Comparison of ENCODE assay signal across 17 cellular contexts in genomic region chr1:114111731-114112661, GRCh38. TPM values are rescaled to one million over a fixed set of nuclear protein-coding genes. Genes with fewer than 3 reads are reported as not detected.
DNase-seq lines count a peak whose midpoint lies in the region; ATAC-seq and TF ChIP-seq lines count a peak whose summit lies in the region.
"Had no signal": no experiment of that assay in that cellular context is flagged by ENCODE, and none has a peak within 500 bp of the region (broad histone marks: within the 10 kb centered on the region; RNA-seq: fewer than 3 reads in every experiment).

No MANE protein-coding gene starts in this region.

- CTCF ChIA-PET in activated CD8-positive, alpha-beta T cell treated with anti-CD3 and anti-CD28 coated beads, Interleukin-2, amount 10 ng/mL, durations not matched to agents 7 days and 5 days (lab: Charles Lee), result no interaction called here
- CTCF ChIA-PET in activated CD8-positive, alpha-beta T cell treated with anti-CD3 and anti-CD28 coated beads for 36 hours (lab: Charles Lee), result no interaction called here
- CTCF ChIA-PET in MCF 10A (lab: Yijun Ruan, JAX), result interaction anchor here (0.7 kb wide), 1 partner anchor 928 kb away, joined by 3 read pairs; no protein-coding TSS in a partner anchor

- H3K36me3 Mint-ChIP-seq in activated CD8-positive, alpha-beta T cell treated with anti-CD3 and anti-CD28 coated beads, Interleukin-2, amount 10 ng/mL, durations not matched to agents 7 days and 5 days (ENCODE audit: low read depth), result no peaks in the 10 kb centered on the region
- H3K36me3 Mint-ChIP-seq in activated CD8-positive, alpha-beta T cell treated with anti-CD3 and anti-CD28 coated beads for 36 hours (ENCODE audit: low read depth), result no peaks in the 10 kb centered on the region
- no peaks in the 10 kb centered on the region for H3K36me3 Mint-ChIP-seq in MCF 10A (ENCODE audit: insufficient read depth, unreplicated experiment)
- H3K36me3 Mint-ChIP-seq in activated T-helper 1 cell treated with anti-CD3 and anti-CD28 coated beads, Interleukin-12 subunit alpha, Interleukin-12 subunit beta, Interleukin-2, Interleukin-4 antibody, amounts not matched to agents 30 ng/mL and 10 ng/mL and 1 ng/mL, durations not matched to agents 14 hours and 24 hours and 36 hours (ENCODE audit: low read depth), result no peaks in the 10 kb centered on the region
- H3K36me3 Mint-ChIP-seq: CD4-positive, CD25-positive, alpha-beta regulatory T cell had no signal

- H3K4me1 Mint-ChIP-seq in activated CD8-positive, alpha-beta T cell treated with anti-CD3 and anti-CD28 coated beads, Interleukin-2, amount 10 ng/mL, durations not matched to agents 7 days and 5 days (ENCODE audit: low read depth), result peaks cover 26% of the 10 kb centered on the region
- H3K4me1 Mint-ChIP-seq in activated CD8-positive, alpha-beta T cell treated with anti-CD3 and anti-CD28 coated beads for 36 hours (ENCODE audit: low read depth), result peaks cover 3% of the 10 kb centered on the region
- peaks cover 12% of the 10 kb centered on the region for H3K4me1 Mint-ChIP-seq in MCF 10A (ENCODE audit: insufficient read depth, unreplicated experiment)
- peaks cover 12% of the 10 kb centered on the region for H3K4me1 Mint-ChIP-seq in activated T-helper 1 cell treated with anti-CD3 and anti-CD28 coated beads, Interleukin-12 subunit alpha, Interleukin-12 subunit beta, Interleukin-2, Interleukin-4 antibody, amounts not matched to agents 30 ng/mL and 10 ng/mL and 1 ng/mL, durations not matched to agents 14 hours and 24 hours and 36 hours (ENCODE audit: low read depth)

- no peaks in the 10 kb centered on the region for H3K9me3 Mint-ChIP-seq in activated CD8-positive, alpha-beta T cell treated with anti-CD3 and anti-CD28 coated beads, Interleukin-2, amount 10 ng/mL, durations not matched to agents 7 days and 5 days (ENCODE audit: insufficient read depth)
- H3K9me3 Mint-ChIP-seq in activated CD8-positive, alpha-beta T cell treated with anti-CD3 and anti-CD28 coated beads for 36 hours, result no peaks in the 10 kb centered on the region
- H3K9me3 Mint-ChIP-seq in MCF 10A (ENCODE audit: unreplicated experiment), result no peaks in the 10 kb centered on the region
- no peaks in the 10 kb centered on the region for H3K9me3 Mint-ChIP-seq in activated T-helper 1 cell treated with anti-CD3 and anti-CD28 coated beads, Interleukin-12 subunit alpha, Interleukin-12 subunit beta, Interleukin-2, Interleukin-4 antibody, amounts not matched to agents 30 ng/mL and 10 ng/mL and 1 ng/mL, durations not matched to agents 14 hours and 24 hours and 36 hours

- BruUV-seq in MCF 10A (replicated peaks; lab: Mats Ljungman, UMichigan), result no TSS peak

- no peak for TF ChIP-seq CTCF in activated CD8-positive, alpha-beta T cell treated with anti-CD3 and anti-CD28 coated beads for 36 hours (IDR thresholded peaks at IDR 0.05)
- TF ChIP-seq CTCF in MCF 10A (IDR thresholded peaks at IDR 0.05; ENCODE audit: unreplicated experiment), result no peak

- DNase-seq in activated CD8-positive, alpha-beta T cell treated with anti-CD3 and anti-CD28 coated beads, Interleukin-2, amount 10 ng/mL, durations not matched to agents 7 days and 5 days, result no peak
- no peak for DNase-seq in activated CD8-positive, alpha-beta T cell treated with anti-CD3 and anti-CD28 coated beads for 36 hours
- DNase-seq in NCI-H345 treated with DMSO at 0.1 percent for 48 hours (lab: John Stamatoyannopoulos, UW; ENCODE audit: unreplicated experiment) (peak; percentile 22), kidney tubule cell (ENCODE audit: low spot score) (peak; percentile 9), MCF 10A (ENCODE audit: unreplicated experiment) (no peak), GM19240 (ENCODE audit: insufficient read length, low spot score) (no peak)
- no peak for DNase-seq in activated naive CD4-positive, alpha-beta T cell treated with anti-CD3 and anti-CD28 coated beads, Interleukin-2, amount 50 U/mL, for 16 hours
- no peak for DNase-seq in activated T-helper 1 cell treated with anti-CD3 and anti-CD28 coated beads, Interleukin-12 subunit alpha, Interleukin-12 subunit beta, Interleukin-2, Interleukin-4 antibody, amounts not matched to agents 30 ng/mL and 10 ng/mL and 1 ng/mL, durations not matched to agents 14 hours and 24 hours and 36 hours (ENCODE audit: low spot score)
- DNase-seq: Calu3; CD4-positive, CD25-positive, alpha-beta regulatory T cell; GDM1; KG1; MG63; NCI-H1092 treated with DMSO at 0.1 percent for 48 hours; PC-3 had no signal

- no peak overlapping the region for H3K4me3 Mint-ChIP-seq in activated CD8-positive, alpha-beta T cell treated with anti-CD3 and anti-CD28 coated beads, Interleukin-2, amount 10 ng/mL, durations not matched to agents 7 days and 5 days
- no peak overlapping the region for H3K4me3 Mint-ChIP-seq in activated CD8-positive, alpha-beta T cell treated with anti-CD3 and anti-CD28 coated beads for 36 hours
- H3K4me3 Mint-ChIP-seq in MCF 10A (ENCODE audit: unreplicated experiment), result no peak overlapping the region
- no peak overlapping the region for H3K4me3 Mint-ChIP-seq in activated T-helper 1 cell treated with anti-CD3 and anti-CD28 coated beads, Interleukin-12 subunit alpha, Interleukin-12 subunit beta, Interleukin-2, Interleukin-4 antibody, amounts not matched to agents 30 ng/mL and 10 ng/mL and 1 ng/mL, durations not matched to agents 14 hours and 24 hours and 36 hours
- H3K4me3 Mint-ChIP-seq: CD4-positive, CD25-positive, alpha-beta regulatory T cell had no signal

- no peaks in the 10 kb centered on the region for H3K27me3 Mint-ChIP-seq in activated CD8-positive, alpha-beta T cell treated with anti-CD3 and anti-CD28 coated beads, Interleukin-2, amount 10 ng/mL, durations not matched to agents 7 days and 5 days (ENCODE audit: low read depth)
- no peaks in the 10 kb centered on the region for H3K27me3 Mint-ChIP-seq in activated CD8-positive, alpha-beta T cell treated with anti-CD3 and anti-CD28 coated beads for 36 hours
- H3K27me3 Mint-ChIP-seq in MCF 10A (ENCODE audit: insufficient read depth, unreplicated experiment), result no peaks in the 10 kb centered on the region
- H3K27me3 Mint-ChIP-seq in activated T-helper 1 cell treated with anti-CD3 and anti-CD28 coated beads, Interleukin-12 subunit alpha, Interleukin-12 subunit beta, Interleukin-2, Interleukin-4 antibody, amounts not matched to agents 30 ng/mL and 10 ng/mL and 1 ng/mL, durations not matched to agents 14 hours and 24 hours and 36 hours (ENCODE audit: insufficient read depth), result no peaks in the 10 kb centered on the region

- POLR2A ChIA-PET in activated CD8-positive, alpha-beta T cell treated with anti-CD3 and anti-CD28 coated beads, Interleukin-2, amount 10 ng/mL, durations not matched to agents 7 days and 5 days (lab: Charles Lee), result no interaction called here
- POLR2A ChIA-PET in activated CD8-positive, alpha-beta T cell treated with anti-CD3 and anti-CD28 coated beads for 36 hours (lab: Charles Lee), result no interaction called here
- POLR2A ChIA-PET in MCF 10A (lab: Yijun Ruan, JAX), result interaction anchor here (0.7 kb wide), 1 partner anchor 9 kb away, joined by 3 read pairs; no protein-coding TSS in a partner anchor

- H3K27ac Mint-ChIP-seq in activated CD8-positive, alpha-beta T cell treated with anti-CD3 and anti-CD28 coated beads, Interleukin-2, amount 10 ng/mL, durations not matched to agents 7 days and 5 days, result peak overlapping the region; percentile 10
- H3K27ac Mint-ChIP-seq in activated CD8-positive, alpha-beta T cell treated with anti-CD3 and anti-CD28 coated beads for 36 hours, result no peak overlapping the region
- no peak overlapping the region for H3K27ac Mint-ChIP-seq in MCF 10A (ENCODE audit: low read depth, unreplicated experiment)
- no peak overlapping the region for H3K27ac Mint-ChIP-seq in activated T-helper 1 cell treated with anti-CD3 and anti-CD28 coated beads, Interleukin-12 subunit alpha, Interleukin-12 subunit beta, Interleukin-2, Interleukin-4 antibody, amounts not matched to agents 30 ng/mL and 10 ng/mL and 1 ng/mL, durations not matched to agents 14 hours and 24 hours and 36 hours

- intact Hi-C loops in activated CD8-positive, alpha-beta T cell treated with anti-CD3 and anti-CD28 coated beads for 36 hours (cut with micrococcal nuclease), result no loop called here
- intact Hi-C loops in MCF 10A (cut with micrococcal nuclease), result no loop called here
- intact Hi-C loops in activated T-helper 1 cell treated with anti-CD3 and anti-CD28 coated beads, Interleukin-12 subunit alpha, Interleukin-12 subunit beta, Interleukin-2, Interleukin-4 antibody, amounts not matched to agents 30 ng/mL and 10 ng/mL and 1 ng/mL, durations not matched to agents 14 hours and 24 hours and 36 hours (cut with micrococcal nuclease), result no loop called here

- no peak for ATAC-seq in activated CD8-positive, alpha-beta T cell treated with anti-CD3 and anti-CD28 coated beads, Interleukin-2, amount 10 ng/mL, durations not matched to agents 7 days and 5 days
- no peak for ATAC-seq in activated CD8-positive, alpha-beta T cell treated with anti-CD3 and anti-CD28 coated beads for 36 hours
- ATAC-seq: PC-3 had no signal

RNA-seq across cellular contexts. Expression of gene SYT6, which starts 41.7 kb away (rescaled TPM):
- not detected for total RNA-seq in activated CD8-positive, alpha-beta T cell treated with anti-CD3 and anti-CD28 coated beads, Interleukin-2, amount 10 ng/mL, durations not matched to agents 7 days and 5 days
- not detected for total RNA-seq in activated CD8-positive, alpha-beta T cell treated with anti-CD3 and anti-CD28 coated beads for 36 hours
- total RNA-seq in MCF 10A (2022), result not detected in 2 replicates
- not detected in 2 replicates for total RNA-seq in activated T-helper 1 cell treated with anti-CD3 and anti-CD28 coated beads, Interleukin-12 subunit alpha, Interleukin-12 subunit beta, Interleukin-2, Interleukin-4 antibody, amounts not matched to agents 30 ng/mL and 10 ng/mL and 1 ng/mL, durations not matched to agents 14 hours and 24 hours and 36 hours
- total RNA-seq: A172, Calu3, H4, PC-3 had no signal

Comparison
In these comparisons a context has a peak if more than half of its experiments do, and no peak if none do; other contexts are left out.
1. DNase-seq: peak in NCI-H345 treated with DMSO at 0.1 percent for 48 hours (single experiment) and kidney tubule cell (single experiment); none in activated CD8-positive, alpha-beta T cell treated with anti-CD3 and anti-CD28 coated beads, Interleukin-2, amount 10 ng/mL, durations not matched to agents 7 days and 5 days (single experiment), activated CD8-positive, alpha-beta T cell treated with anti-CD3 and anti-CD28 coated beads for 36 hours (single experiment), activated naive CD4-positive, alpha-beta T cell treated with anti-CD3 and anti-CD28 coated beads, Interleukin-2, amount 50 U/mL, for 16 hours (single experiment), MCF 10A (single experiment), activated T-helper 1 cell treated with anti-CD3 and anti-CD28 coated beads, Interleukin-12 subunit alpha, Interleukin-12 subunit beta, Interleukin-2, Interleukin-4 antibody, amounts not matched to agents 30 ng/mL and 10 ng/mL and 1 ng/mL, durations not matched to agents 14 hours and 24 hours and 36 hours (single experiment) and GM19240 (single experiment).